In genomic region chr7:97026705-97027426, GRCh38 we compare ENCODE assay signal across 8 cellular contexts. TPM values are rescaled to one million over a fixed set of nuclear protein-coding genes. Genes with fewer than 3 reads are reported as not detected.
DNase-seq lines count a peak whose midpoint lies in the region; ATAC-seq and TF ChIP-seq lines count a peak whose summit lies in the region.

No MANE protein-coding gene starts in this region.

- H3K27ac ChIP-seq in breast epithelium (no peak overlapping the region), muscle layer of colon (ENCODE audit: low read depth, low read length) (no peak overlapping the region), foreskin keratinocyte (no peak overlapping the region)

- H3K4me3 ChIP-seq in breast epithelium = peak overlapping the region; percentile 32 to 64 (median 39)
- peak overlapping the region; percentile 47 to 76 for H3K4me3 ChIP-seq in muscle layer of colon (ENCODE audit: low read depth in 1 of 2, low read length in 2 of 2)

- H3K36me3 ChIP-seq in breast epithelium (no peaks in the 10 kb centered on the region), muscle layer of colon (ENCODE audit: insufficient read depth, low read length) (no peaks in the 10 kb centered on the region)

- TF ChIP-seq CTCF in breast epithelium (IDR thresholded peaks at IDR 0.05) = no peak
- TF ChIP-seq CTCF in foreskin keratinocyte (conservative IDR thresholded peaks at IDR 0.05) = no peak

- DNase-seq in CD1c-positive myeloid dendritic cell (ENCODE audit: extremely low spot score) (peak; percentile 84), breast epithelium (ENCODE audit: low spot score in 2 of 2) (no peak), DMS53 treated with DMSO at 0.1 percent for 48 hours (lab: John Stamatoyannopoulos, UW; ENCODE audit: unreplicated experiment) (no peak), foreskin keratinocyte (no peak)
- DNase-seq in activated CD8-positive, alpha-beta memory T cell treated with anti-CD3 and anti-CD28 coated beads, Interleukin-2, amount 50 U/mL, for 4 hours = no peak

- ATAC-seq in HG03175 (IDR thresholded peaks at IDR 0.05; ENCODE audit: unreplicated experiment) (peak; percentile 19), HG03354 (IDR thresholded peaks at IDR 0.05; ENCODE audit: poor library complexity, severe bottlenecking, unreplicated experiment) (no peak), foreskin keratinocyte (no peak)

- no peaks in the 10 kb centered on the region for H3K9me3 ChIP-seq in breast epithelium
- peaks cover 5% of the 10 kb centered on the region for H3K9me3 ChIP-seq in muscle layer of colon (ENCODE audit: low read length)

- TF ChIP-seq POLR2A in breast epithelium (IDR thresholded peaks at IDR 0.05) = no peak

- peaks cover 8 to 11% of the 10 kb centered on the region in 2 donors for H3K4me1 ChIP-seq in breast epithelium
- H3K4me1 ChIP-seq in muscle layer of colon (ENCODE audit: insufficient read depth, low read length) = peaks cover 30% of the 10 kb centered on the region
- no peaks in the 10 kb centered on the region for H3K4me1 ChIP-seq in foreskin keratinocyte

- intact Hi-C loops in breast epithelium (cut with DNase I; ENCODE audit: low total_unique reads) = no loop called here

- H3K9ac ChIP-seq in muscle layer of colon (ENCODE audit: low read length) = peak overlapping the region; percentile 13

- H3K27me3 ChIP-seq in breast epithelium (peaks cover 0 to 67% of the 10 kb centered on the region in 2 donors), muscle layer of colon (ENCODE audit: control insufficient read depth in 1 of 2, insufficient read depth in 2 of 2, low read length in 2 of 2) (peaks cover 55 to 64% of the 10 kb centered on the region in 2 donors), foreskin keratinocyte (peaks cover 63% of the 10 kb centered on the region)

RNA-seq across cellular contexts. Expression of gene DLX5, which starts 2.2 kb away (rescaled TPM):
- total RNA-seq in breast epithelium (not detected), foreskin keratinocyte (0.28 and 0.37 TPM in 2 replicates)
- 0.20 and 0.26 TPM in 2 replicates for polyA plus RNA-seq in foreskin keratinocyte

RNA-seq across cellular contexts. Expression of gene DLX6, which starts 21.5 kb away (rescaled TPM):
- total RNA-seq in breast epithelium (under 1 TPM in 1 of 3 donors, not detected in 2; under 0.01 TPM), foreskin keratinocyte (not detected in 2 replicates)
- polyA plus RNA-seq in foreskin keratinocyte = 0.06 and 0.13 TPM in 2 replicates
